ENCODE assay signal across 2 cellular contexts in the genomic region with DNA sequence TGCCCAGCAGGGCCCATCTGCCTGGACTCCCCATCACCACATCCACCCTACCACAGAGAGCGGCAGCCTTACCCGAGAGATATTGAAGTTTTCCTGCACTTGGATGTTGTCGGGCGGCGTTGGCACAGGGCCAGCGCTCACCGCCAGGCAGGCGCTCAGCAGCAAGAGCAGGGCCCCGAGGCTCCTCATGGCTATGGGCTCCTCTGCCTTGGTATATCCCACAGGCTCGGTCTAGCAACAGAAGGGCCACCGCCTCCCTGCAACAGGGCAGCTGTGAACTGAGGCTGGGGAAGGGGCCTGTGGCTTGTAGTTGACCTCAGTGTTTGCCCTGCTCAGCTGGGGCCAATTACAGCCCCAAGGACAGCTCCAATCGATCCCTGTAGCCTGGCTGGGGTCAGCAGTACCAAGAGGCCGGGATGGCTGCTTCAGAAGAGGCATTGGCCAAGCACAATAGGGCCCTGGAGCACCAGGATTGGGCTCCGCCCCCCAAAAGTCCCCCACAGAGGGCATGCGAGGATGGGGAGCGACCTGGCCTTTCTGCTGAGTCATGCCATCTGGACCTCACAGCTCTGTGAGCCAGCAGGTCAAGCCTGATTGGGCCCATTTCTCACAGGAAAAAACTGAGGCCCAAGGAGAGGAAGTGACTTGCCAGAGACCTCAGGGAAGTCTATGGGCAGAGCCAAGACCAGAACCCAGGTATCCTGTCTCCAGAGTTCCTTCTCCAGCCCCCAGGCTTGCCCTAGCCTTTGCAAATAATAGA.
A peak's percentile ranks its signal among the peaks of the same experiment; 100 is the strongest.
TF ChIP-seq lines count a peak whose summit lies in the region.

Gene AMBP, minus strand, starts transcription at position 280 of the 760 bp plus-strand sequence. Its CDS starts 91 bp downstream, at position 189.

TF ChIP-seq in A549, 52 proteins besides CTCF, POLR2A, EP300 and RAD21:
- peak; percentile 96 for TF ChIP-seq NFE2L2 (conservative IDR thresholded peaks at IDR 0.05; ENCODE audit: low read length)
- TF ChIP-seq KDM1A (IDR thresholded peaks at IDR 0.05; ENCODE audit: low read depth), result 0 out of 2 replicates have a peak, but pooled peaks have one; percentile 16
- no peak for TF ChIP-seq SMC3 (IDR thresholded peaks at IDR 0.05)
- peak; percentile 96 for TF ChIP-seq MAFK (IDR thresholded peaks at IDR 0.05; ENCODE audit: partially characterized antibody)
TF ChIP-seq in A549: peak in this region for 3.

TF ChIP-seq in GM23338, 12 proteins besides CTCF, POLR2A, EP300 and RAD21:
- TF ChIP-seq, protein P1, sequence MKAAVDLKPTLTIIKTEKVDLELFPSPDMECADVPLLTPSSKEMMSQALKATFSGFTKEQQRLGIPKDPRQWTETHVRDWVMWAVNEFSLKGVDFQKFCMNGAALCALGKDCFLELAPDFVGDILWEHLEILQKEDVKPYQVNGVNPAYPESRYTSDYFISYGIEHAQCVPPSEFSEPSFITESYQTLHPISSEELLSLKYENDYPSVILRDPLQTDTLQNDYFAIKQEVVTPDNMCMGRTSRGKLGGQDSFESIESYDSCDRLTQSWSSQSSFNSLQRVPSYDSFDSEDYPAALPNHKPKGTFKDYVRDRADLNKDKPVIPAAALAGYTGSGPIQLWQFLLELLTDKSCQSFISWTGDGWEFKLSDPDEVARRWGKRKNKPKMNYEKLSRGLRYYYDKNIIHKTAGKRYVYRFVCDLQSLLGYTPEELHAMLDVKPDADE (IDR thresholded peaks at IDR 0.05), result no peak
- TF ChIP-seq JUNB (IDR thresholded peaks at IDR 0.05; ENCODE audit: unreplicated experiment) (no peak), STAT1 (IDR thresholded peaks at IDR 0.05; ENCODE audit: unreplicated experiment) (no peak), EZH2phosphoT487 (IDR thresholded peaks at IDR 0.05; ENCODE audit: unreplicated experiment) (no peak), ZNF331 (CRISPR knock-in tag; IDR thresholded peaks at IDR 0.05; ENCODE audit: low read depth) (no peak), ZNF462 (CRISPR knock-in tag; IDR thresholded peaks at IDR 0.05) (no peak), ZNF114 (CRISPR knock-in tag; IDR thresholded peaks at IDR 0.05) (no peak)
- TF ChIP-seq, protein P2, sequence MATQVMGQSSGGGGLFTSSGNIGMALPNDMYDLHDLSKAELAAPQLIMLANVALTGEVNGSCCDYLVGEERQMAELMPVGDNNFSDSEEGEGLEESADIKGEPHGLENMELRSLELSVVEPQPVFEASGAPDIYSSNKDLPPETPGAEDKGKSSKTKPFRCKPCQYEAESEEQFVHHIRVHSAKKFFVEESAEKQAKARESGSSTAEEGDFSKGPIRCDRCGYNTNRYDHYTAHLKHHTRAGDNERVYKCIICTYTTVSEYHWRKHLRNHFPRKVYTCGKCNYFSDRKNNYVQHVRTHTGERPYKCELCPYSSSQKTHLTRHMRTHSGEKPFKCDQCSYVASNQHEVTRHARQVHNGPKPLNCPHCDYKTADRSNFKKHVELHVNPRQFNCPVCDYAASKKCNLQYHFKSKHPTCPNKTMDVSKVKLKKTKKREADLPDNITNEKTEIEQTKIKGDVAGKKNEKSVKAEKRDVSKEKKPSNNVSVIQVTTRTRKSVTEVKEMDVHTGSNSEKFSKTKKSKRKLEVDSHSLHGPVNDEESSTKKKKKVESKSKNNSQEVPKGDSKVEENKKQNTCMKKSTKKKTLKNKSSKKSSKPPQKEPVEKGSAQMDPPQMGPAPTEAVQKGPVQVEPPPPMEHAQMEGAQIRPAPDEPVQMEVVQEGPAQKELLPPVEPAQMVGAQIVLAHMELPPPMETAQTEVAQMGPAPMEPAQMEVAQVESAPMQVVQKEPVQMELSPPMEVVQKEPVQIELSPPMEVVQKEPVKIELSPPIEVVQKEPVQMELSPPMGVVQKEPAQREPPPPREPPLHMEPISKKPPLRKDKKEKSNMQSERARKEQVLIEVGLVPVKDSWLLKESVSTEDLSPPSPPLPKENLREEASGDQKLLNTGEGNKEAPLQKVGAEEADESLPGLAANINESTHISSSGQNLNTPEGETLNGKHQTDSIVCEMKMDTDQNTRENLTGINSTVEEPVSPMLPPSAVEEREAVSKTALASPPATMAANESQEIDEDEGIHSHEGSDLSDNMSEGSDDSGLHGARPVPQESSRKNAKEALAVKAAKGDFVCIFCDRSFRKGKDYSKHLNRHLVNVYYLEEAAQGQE (IDR thresholded peaks at IDR 0.05; ENCODE audit: unreplicated experiment), result no peak
